In genomic region chr11:23079382-23079813, GRCh38 we compare ENCODE assay signal across 11 cellular contexts.
DNase-seq lines count a peak whose midpoint lies in the region; ATAC-seq and TF ChIP-seq lines count a peak whose summit lies in the region.
"Had no signal": no experiment of that assay in that cellular context is flagged by ENCODE, and none has a peak within 500 bp of the region (broad histone marks: within the 10 kb centered on the region; RNA-seq: fewer than 3 reads in every experiment).

No MANE protein-coding gene starts in this region.

- no peak overlapping the region for H3K4me2 ChIP-seq in osteoblast (ENCODE audit: insufficient read depth, low read length)

- H3K4me3 ChIP-seq in osteoblast (ENCODE audit: insufficient read depth, low read length) (no peak overlapping the region), lower lobe of right lung (no peak overlapping the region)
- H3K4me3 ChIP-seq: K562, left ventricle myocardium inferior, vagina had no signal

- no peaks in the 10 kb centered on the region for H3K9me3 Mint-ChIP-seq in mesothelial cell of epicardium

- H3K36me3 ChIP-seq in osteoblast (ENCODE audit: insufficient read depth, low read length) (no peaks in the 10 kb centered on the region), lower lobe of right lung (no peaks in the 10 kb centered on the region)
- H3K36me3 ChIP-seq: left ventricle myocardium inferior, vagina had no signal

- TF ChIP-seq POLR2A in GM18951 (IDR thresholded peaks at IDR 0.05; ENCODE audit: extremely low read depth, insufficient read depth, insufficient read length): peak; percentile 20

- no peaks in the 10 kb centered on the region for H3K27me3 Mint-ChIP-seq in mesothelial cell of epicardium (ENCODE audit: low read depth)

- H2AFZ ChIP-seq in osteoblast (ENCODE audit: low read length): no peak overlapping the region

- no peaks in the 10 kb centered on the region for H3K27me3 ChIP-seq in osteoblast (ENCODE audit: insufficient read depth, low read length)
- H3K27me3 ChIP-seq in lower lobe of right lung (ENCODE audit: low read depth): no peaks in the 10 kb centered on the region
- H3K27me3 ChIP-seq: vagina had no signal

- H3K36me3 Mint-ChIP-seq in mesothelial cell of epicardium: no peaks in the 10 kb centered on the region

- DNase-seq in mesothelial cell of epicardium (ENCODE audit: low spot score in 2 of 2, unreplicated experiment in 2 of 2) (no peak), HuH-7.5 (ENCODE audit: low spot score) (no peak), hepatic stellate cell (ENCODE audit: low spot score) (no peak), osteoblast (ENCODE audit: insufficient read length, low spot score, missing footprints) (no peak), lower lobe of right lung (no peak)
- DNase-seq: left ventricle myocardium inferior had no signal

- in situ Hi-C loops in GM18951 (cut with MboI; ENCODE audit: low sequenced_read_pairs, unreplicated experiment): no loop called here

- intact Hi-C loops in lower lobe of right lung (cut with DNase I): no loop called here

- H3K4me1 ChIP-seq in osteoblast (ENCODE audit: insufficient read depth, low read length) (no peaks in the 10 kb centered on the region), lower lobe of right lung (no peaks in the 10 kb centered on the region)
- H3K4me1 ChIP-seq: left ventricle myocardium inferior, vagina had no signal

- ATAC-seq in HG02610 (IDR thresholded peaks at IDR 0.05; ENCODE audit: unreplicated experiment) (peak; percentile 79), HG03565 (IDR thresholded peaks at IDR 0.05; ENCODE audit: unreplicated experiment) (peak; percentile 65), lower lobe of right lung (no peak)
- ATAC-seq: K562 had no signal

- no peak overlapping the region for H3K4me3 Mint-ChIP-seq in mesothelial cell of epicardium

- H3K79me2 ChIP-seq in osteoblast (ENCODE audit: insufficient read depth, low read length): no peaks in the 10 kb centered on the region

- peak overlapping the region; percentile 37 for H3K27ac Mint-ChIP-seq in mesothelial cell of epicardium

- TF ChIP-seq CTCF in mesothelial cell of epicardium (IDR thresholded peaks at IDR 0.05; ENCODE audit: unreplicated experiment) (no peak), osteoblast (IDR thresholded peaks at IDR 0.05; ENCODE audit: extremely low read depth, low read depth, low read length) (no peak), lower lobe of right lung (IDR thresholded peaks at IDR 0.05) (no peak)

- H3K27ac ChIP-seq in osteoblast (ENCODE audit: low read depth, low read length) (no peak overlapping the region), lower lobe of right lung (no peak overlapping the region)
- H3K27ac ChIP-seq: left ventricle myocardium inferior, vagina had no signal

- H4K20me1 ChIP-seq in osteoblast (ENCODE audit: insufficient read depth, low read length): no peaks in the 10 kb centered on the region

- peaks cover 14% of the 10 kb centered on the region for H3K4me1 Mint-ChIP-seq in mesothelial cell of epicardium

- no peaks in the 10 kb centered on the region for H3K9me3 ChIP-seq in osteoblast (ENCODE audit: low read depth, low read length)
- no peaks in the 10 kb centered on the region for H3K9me3 ChIP-seq in lower lobe of right lung
- H3K9me3 ChIP-seq: left ventricle myocardium inferior, vagina had no signal

Comparison
In these comparisons a context has a peak if more than half of its experiments do, and no peak if none do; other contexts are left out.
1. ATAC-seq: peak in HG02610 (single experiment) and HG03565 (single experiment); none in lower lobe of right lung (0 of 2).